9 cellular contexts compared by ENCODE assay signal in the genomic region with DNA sequence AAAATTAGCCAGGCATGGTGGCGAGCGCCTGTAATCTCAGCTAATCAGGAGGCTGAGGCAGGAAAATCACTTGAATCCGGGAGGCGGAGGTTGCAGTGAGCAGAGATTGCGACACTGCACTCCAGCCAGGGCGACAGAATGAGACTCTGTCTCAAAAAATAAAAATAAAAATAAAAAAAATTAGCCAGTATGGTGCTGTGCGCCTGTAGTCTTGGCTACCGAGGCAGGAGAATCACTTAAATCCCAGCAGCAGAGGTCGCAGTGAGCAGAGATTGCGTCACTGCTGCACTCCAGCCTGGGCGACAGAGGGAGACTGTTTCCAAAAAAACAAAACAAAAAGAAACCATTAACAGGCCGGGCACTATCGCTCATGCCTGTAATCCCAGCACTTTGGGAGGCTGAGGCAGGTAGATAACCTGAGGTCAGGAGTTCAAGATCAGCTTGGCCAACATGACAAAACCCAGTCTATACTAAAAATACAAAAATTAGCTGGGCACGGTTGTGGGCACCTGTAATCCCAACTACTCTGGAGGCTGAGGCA. TPM values are rescaled to one million over a fixed set of nuclear protein-coding genes. Genes with fewer than 3 reads are reported as not detected.
DNase-seq lines count a peak whose midpoint lies in the region; ATAC-seq and TF ChIP-seq lines count a peak whose summit lies in the region.
"Not testable (repeated sequence)": the region's sequence is repeated elsewhere in the genome, so short reads cannot be mapped to it uniquely, and the experiment has no call there.
"Had no signal": no experiment of that assay in that cellular context is flagged by ENCODE, and none has a peak within 500 bp of the region (broad histone marks: within the 10 kb centered on the region; RNA-seq: fewer than 3 reads in every experiment).

No MANE protein-coding gene starts in this region.

- peaks cover 37% of the 10 kb centered on the region for H3K4me1 Mint-ChIP-seq in activated T-cell treated with anti-CD3 and anti-CD28 coated beads, Interleukin-2, amount 50 U/mL, for 72 hours (ENCODE audit: low read depth)

- in situ Hi-C loops in transverse colon (cut with MboI; ENCODE audit: low pct_ligation_motif_present in 1 of 4, low pct_unique_long_range_greater_than_20kb in 1 of 4, low sequenced_read_pairs in 3 of 4) = loop anchor here in 1 of 4 donors (10.0 kb wide), 1 partner anchor 63 kb away; no protein-coding TSS in a partner anchor

- H3K36me3 Mint-ChIP-seq in activated T-cell treated with anti-CD3 and anti-CD28 coated beads, Interleukin-2, amount 50 U/mL, for 72 hours (ENCODE audit: insufficient read depth in 2 of 2) = peaks cover 13 to 22% of the 10 kb centered on the region in 2 donors

- H3K4me3 ChIP-seq in dorsolateral prefrontal cortex = peak overlapping the region in 28 of 59 donors; percentile 2 to 46 (median 26)
- H3K4me3 ChIP-seq in transverse colon = not testable (repeated sequence)

- peak overlapping the region in 46 of 59 donors; percentile 7 to 82 (median 59) for H3K27ac ChIP-seq in dorsolateral prefrontal cortex
- peak overlapping the region in 3 of 4 donors; percentile 20 to 58 (median 33) for H3K27ac ChIP-seq in transverse colon

- H3K36me3 ChIP-seq in transverse colon = peaks cover 0 to 21% (median 4%) of the 10 kb centered on the region in 4 donors

- not testable (repeated sequence) for H3K9me3 ChIP-seq in transverse colon

- not testable (repeated sequence) for H3K9me3 Mint-ChIP-seq in activated T-cell treated with anti-CD3 and anti-CD28 coated beads, Interleukin-2, amount 50 U/mL, for 72 hours

- TF ChIP-seq POLR2A in transverse colon (IDR thresholded peaks at IDR 0.05) = not testable (repeated sequence)

- not testable (repeated sequence) for H3K27me3 Mint-ChIP-seq in activated T-cell treated with anti-CD3 and anti-CD28 coated beads, Interleukin-2, amount 50 U/mL, for 72 hours (ENCODE audit: low read depth)

- peak overlapping the region in 1 of 2 donors; percentile 15 for H3K4me3 Mint-ChIP-seq in activated T-cell treated with anti-CD3 and anti-CD28 coated beads, Interleukin-2, amount 50 U/mL, for 72 hours

- H3K27me3 ChIP-seq in dorsolateral prefrontal cortex, transverse colon: not testable (repeated sequence)

- ATAC-seq in activated T-cell treated with anti-CD3 and anti-CD28 coated beads, Interleukin-2, amount 50 U/mL, for 72 hours (replicated peaks in 1 of 2) = peak; percentile 21 to 53

- 38 to 67% methylated on average over 3 to 14 of the region's 14 CpGs for WGBS in transverse colon (ENCODE audit: low coverage in 1 of 2), 2 donors

- intact Hi-C loops in dorsolateral prefrontal cortex (cut with DNase I) (loop anchor here in 1 of 2 donors (5.0 to 10.0 kb wide), 3 partner anchors 39 to 199 kb away; partner anchors contain the start of genes DDRGK1, FASTKD5, ITPA and UBOX5), transverse colon (cut with DNase I; ENCODE audit: low total_unique reads) (loop anchor here (10.0 kb wide), 1 partner anchor 63 kb away; no protein-coding TSS in a partner anchor)
- intact Hi-C loops in posterior cingulate gyrus (cut with DNase I) = not testable (repeated sequence)

- DNase-seq in DMS153 treated with DMSO at 0.1 percent for 48 hours (lab: John Stamatoyannopoulos, UW; ENCODE audit: unreplicated experiment) = peak; percentile 19
- DNase-seq in HUDEP-2 (lab: John Stamatoyannopoulos, UW; ENCODE audit: unreplicated experiment in 76 of 76) = peak in 45 of 76 experiments; percentile 3 to 59 (median 29)
- DNase-seq in RKO (ENCODE audit: low spot score) = peak; percentile 73
- DNase-seq in activated T-cell treated with anti-CD3 and anti-CD28 coated beads, Interleukin-2, amount 50 U/mL, for 72 hours = peak; percentile 41 to 54
- DNase-seq in dorsolateral prefrontal cortex = peak in 8 of 10 donors; percentile 59 to 74 (median 70)
- DNase-seq in iPS-NIHi7 (ENCODE audit: extremely low spot score) = peak; percentile 52
- DNase-seq in posterior cingulate gyrus = peak in 8 of 10 donors; percentile 41 to 93 (median 58)
- peak; percentile 37 for DNase-seq in transverse colon

- not testable (repeated sequence) for H3K27ac Mint-ChIP-seq in activated T-cell treated with anti-CD3 and anti-CD28 coated beads, Interleukin-2, amount 50 U/mL, for 72 hours

- TF ChIP-seq CTCF in dorsolateral prefrontal cortex (IDR thresholded peaks at IDR 0.05 in 54 of 56, conservative IDR thresholded peaks at IDR 0.05 in 2 of 56; ENCODE audit: low read depth in 1 of 56, partially characterized antibody in 56 of 56) (peak; percentile 20 to 82 (median 68)), transverse colon (IDR thresholded peaks at IDR 0.05) (peak; percentile 27 to 38 (median 33))

- TF ChIP-seq EP300 in transverse colon (IDR thresholded peaks at IDR 0.05; ENCODE audit: low read depth) = not testable (repeated sequence)

- H3K4me1 ChIP-seq in transverse colon = not testable (repeated sequence)

RNA-seq across cellular contexts. Expression of gene AVP, which starts 33.4 kb away (rescaled TPM):
- not detected for total RNA-seq in activated T-cell treated with anti-CD3 and anti-CD28 coated beads, Interleukin-2, amount 50 U/mL, for 72 hours
- total RNA-seq in dorsolateral prefrontal cortex (1 to 10 TPM in 5 of 120 experiments, under 1 TPM in 5, not detected in 110; 0.80 to 1.4 (median 1.0) TPM), transverse colon (not detected)
- total RNA-seq: PC-9 had no signal

RNA-seq across cellular contexts. Expression of gene FASTKD5, which starts 41.8 kb away (rescaled TPM):
- 10 to 100 TPM; 22.1 to 22.6 TPM for total RNA-seq in activated T-cell treated with anti-CD3 and anti-CD28 coated beads, Interleukin-2, amount 50 U/mL, for 72 hours
- 10 to 100 TPM; 10.4 to 25.9 (median 18.3) TPM for total RNA-seq in dorsolateral prefrontal cortex
- 10 to 100 TPM in 2 of 4 donors, 1 to 10 TPM in 2; 1.9 to 18.6 (median 9.8) TPM for total RNA-seq in transverse colon

RNA-seq across cellular contexts. Expression of gene UBOX5, which starts 41.8 kb away (rescaled TPM):
- total RNA-seq in activated T-cell treated with anti-CD3 and anti-CD28 coated beads, Interleukin-2, amount 50 U/mL, for 72 hours = 1 to 10 TPM; 7.8 to 9.6 TPM
- total RNA-seq in dorsolateral prefrontal cortex (10 to 100 TPM in 52 of 120 experiments, 1 to 10 TPM in 68; 6.1 to 13.0 (median 9.5) TPM), transverse colon (10 to 100 TPM in 2 of 4 donors, 1 to 10 TPM in 2; 5.7 to 17.9 (median 11.7) TPM)

RNA-seq across cellular contexts. Expression of gene OXT, which starts 46.5 kb away (rescaled TPM):
- 1 to 10 TPM; 1.2 to 1.8 TPM for total RNA-seq in activated T-cell treated with anti-CD3 and anti-CD28 coated beads, Interleukin-2, amount 50 U/mL, for 72 hours
- total RNA-seq in dorsolateral prefrontal cortex = 1 to 10 TPM in 7 of 120 experiments, not detected in 113; 1.1 to 2.0 (median 1.8) TPM
- not detected for total RNA-seq in transverse colon
- total RNA-seq: PC-9 had no signal

RNA-seq across cellular contexts. Expression of gene LZTS3, which starts 55.4 kb away (rescaled TPM):
- 1 to 10 TPM; 3.1 to 3.5 TPM for total RNA-seq in activated T-cell treated with anti-CD3 and anti-CD28 coated beads, Interleukin-2, amount 50 U/mL, for 72 hours
- total RNA-seq in dorsolateral prefrontal cortex = 100 to 1,000 TPM in 117 of 120 experiments, 10 to 100 TPM in 3; 55.7 to 232 (median 165) TPM
- total RNA-seq in transverse colon = 10 to 100 TPM in 2 of 4 donors, 1 to 10 TPM in 2; 9.0 to 13.5 (median 9.7) TPM

Comparison
In these comparisons a context has a peak if more than half of its experiments do, and no peak if none do; other contexts are left out.
1. DNase-seq: peak in every context shown above with its lines; median percentile 73 in RKO; 70 in dorsolateral prefrontal cortex; 58 in posterior cingulate gyrus; 52 in iPS-NIHi7; 48 in activated T-cell treated with anti-CD3 and anti-CD28 coated beads, Interleukin-2, amount 50 U/mL, for 72 hours; 37 in transverse colon; 29 in HUDEP-2; 19 in DMS153 treated with DMSO at 0.1 percent for 48 hours.